In genomic region chr5:45260292-45260691, GRCh38 we compare ENCODE assay signal across 26 cellular contexts.
"Had no signal": no experiment of that assay in that cellular context is flagged by ENCODE, and none has a peak within 500 bp of the region (broad histone marks: within the 10 kb centered on the region; RNA-seq: fewer than 3 reads in every experiment).

No MANE protein-coding gene starts in this region.

- H3K36me3 Mint-ChIP-seq: mesothelial cell of epicardium; naive B cell; stimulated activated memory B cell treated with anti-CD40 and anti-IgM and Interleukin-4, amounts not matched to agents 10 μg/mL and 1 μg/mL and 100 μg/mL, for 72 hours had no signal

- H3K4me1 Mint-ChIP-seq: mesothelial cell of epicardium; naive B cell; natural killer cell; stimulated activated memory B cell treated with anti-CD40 and anti-IgM and Interleukin-4, amounts not matched to agents 10 μg/mL and 1 μg/mL and 100 μg/mL, for 72 hours had no signal

- H3K36me3 ChIP-seq: left ventricle myocardium inferior, neutrophil, right atrium auricular region, right lobe of liver, stomach, thyroid gland, transverse colon, upper lobe of left lung, vagina had no signal

- H3K9me3 ChIP-seq: left ventricle myocardium inferior, neutrophil, right atrium auricular region, right lobe of liver, testis, thyroid gland, transverse colon, upper lobe of left lung, vagina had no signal

- H3K27ac ChIP-seq: left ventricle myocardium inferior, neutrophil, right atrium auricular region, right lobe of liver, stomach, testis, thyroid gland, transverse colon, upper lobe of left lung, vagina had no signal

- H3K9me3 Mint-ChIP-seq: mesothelial cell of epicardium had no signal

- H3K4me3 Mint-ChIP-seq: mesothelial cell of epicardium; naive B cell; natural killer cell; stimulated activated memory B cell treated with anti-CD40 and anti-IgM and Interleukin-4, amounts not matched to agents 10 μg/mL and 1 μg/mL and 100 μg/mL, for 72 hours had no signal

- DNase-seq: hypothalamus; islet precursor cell; left ventricle myocardium inferior; mesendoderm; naive B cell; natural killer cell; occipital lobe; right lobe of liver; stimulated activated CD4-positive, alpha-beta T cell treated with anti-CD3 and anti-CD28 coated beads, Interleukin-1b, Interleukin-23, amount 100 ng/mL, for 48 hours; stimulated activated CD4-positive, alpha-beta T cell treated with anti-CD3 and anti-CD28 coated beads, Interleukin-2, amount 100 ng/mL, for 48 hours; stimulated activated CD4-positive, alpha-beta T cell treated with anti-CD3 and anti-CD28 coated beads, Interleukin-4, amount 100 ng/mL, for 4 hours; stimulated activated CD8-positive, alpha-beta memory T cell treated with anti-CD3 and anti-CD28 coated beads, Interleukin-4, amount 100 ng/mL, for 48 hours; stimulated activated naive CD8-positive, alpha-beta T cell treated with anti-CD3 and anti-CD28 coated beads, Interleukin-15, Interleukin-2, amounts not matched to agents 100 U/mL and 50 U/mL, for 24 hours; stomach; testis; thyroid gland; transverse colon; upper lobe of left lung had no signal

- H3K4me2 ChIP-seq: smooth muscle cell had no signal

- H3K27me3 Mint-ChIP-seq: naive B cell; progenitor cell of endocrine pancreas; stimulated activated memory B cell treated with anti-CD40 and anti-IgM and Interleukin-4, amounts not matched to agents 10 μg/mL and 1 μg/mL and 100 μg/mL, for 72 hours had no signal

- H3K27me3 ChIP-seq: neutrophil, right atrium auricular region, right lobe of liver, stomach, testis, thyroid gland, transverse colon, upper lobe of left lung, vagina had no signal

- ATAC-seq: natural killer cell; stimulated activated memory B cell treated with anti-CD40 and anti-IgM and Interleukin-4, amounts not matched to agents 10 μg/mL and 1 μg/mL and 100 μg/mL, for 72 hours; stimulated activated naive CD8-positive, alpha-beta T cell treated with anti-CD3 and anti-CD28 coated beads, Interleukin-15, Interleukin-2, amounts not matched to agents 100 U/mL and 50 U/mL, for 24 hours had no signal

- H3K4me3 ChIP-seq: left ventricle myocardium inferior, lung, right atrium auricular region, right lobe of liver, smooth muscle cell, stomach, testis, thyroid gland, transverse colon, upper lobe of left lung, vagina had no signal

- H3K4me1 ChIP-seq: left ventricle myocardium inferior, right atrium auricular region, stomach, testis, thyroid gland, transverse colon, upper lobe of left lung, vagina had no signal

- H3K27ac Mint-ChIP-seq: mesothelial cell of epicardium; naive B cell; natural killer cell; progenitor cell of endocrine pancreas; stimulated activated memory B cell treated with anti-CD40 and anti-IgM and Interleukin-4, amounts not matched to agents 10 μg/mL and 1 μg/mL and 100 μg/mL, for 72 hours had no signal
